ENCODE assay signal across 17 cellular contexts in the genomic region with DNA sequence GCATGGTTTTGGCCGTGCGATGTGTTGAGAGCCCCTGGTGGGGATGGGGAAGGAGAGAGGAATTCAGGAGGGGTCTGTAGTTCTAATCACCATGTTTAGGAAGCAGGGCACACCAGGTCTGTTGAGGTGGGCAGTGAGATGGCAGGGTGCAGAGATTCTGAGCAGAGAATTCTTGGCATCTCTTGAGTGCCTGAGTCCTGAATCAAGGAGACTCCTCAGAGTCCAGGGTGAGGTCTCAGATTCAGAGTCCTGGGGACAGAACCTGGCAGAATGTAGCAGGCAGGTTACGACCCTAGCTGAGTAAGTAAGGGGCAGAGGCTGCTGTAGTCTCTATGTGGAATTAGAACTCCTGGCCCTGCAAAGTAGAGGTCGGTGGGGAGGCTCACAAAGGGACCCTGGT. TPM values are rescaled to one million over a fixed set of nuclear protein-coding genes. Genes with fewer than 3 reads are reported as not detected.
DNase-seq lines count a peak whose midpoint lies in the region; ATAC-seq, FAIRE-seq and TF ChIP-seq lines count a peak whose summit lies in the region.
"Had no signal": no experiment of that assay in that cellular context is flagged by ENCODE, and none has a peak within 500 bp of the region (broad histone marks: within the 10 kb centered on the region; RNA-seq: fewer than 3 reads in every experiment).

No MANE protein-coding gene starts in this region.

- H3K4me3 ChIP-seq in right atrium auricular region (no peak overlapping the region), esophagus squamous epithelium (no peak overlapping the region), pancreas (no peak overlapping the region)
- H3K4me3 ChIP-seq: GM23338, K562, right lobe of liver had no signal

- TF ChIP-seq CTCF in right atrium auricular region (IDR thresholded peaks at IDR 0.05) (no peak), esophagus squamous epithelium (IDR thresholded peaks at IDR 0.05) (no peak), pancreas (IDR thresholded peaks at IDR 0.05) (no peak)

- no peak for TF ChIP-seq POLR2A in esophagus squamous epithelium (IDR thresholded peaks at IDR 0.05)

- no peak for DNase-seq in right atrium auricular region (ENCODE audit: low spot score)
- DNase-seq in left ventricle myocardium superior: no peak
- no peak for DNase-seq in esophagus squamous epithelium (lab: John Stamatoyannopoulos, UW)
- no peak for DNase-seq in pancreas
- no peak for DNase-seq in activated CD4-positive, alpha-beta T cell treated with anti-CD3 and anti-CD28 coated beads for 4 hours
- DNase-seq in GF-D8 (lab: John Stamatoyannopoulos, UW): no peak
- no peak for DNase-seq in AG08395 (ENCODE audit: low spot score)
- DNase-seq in stimulated activated CD4-positive, alpha-beta T cell treated with anti-CD3 and anti-CD28 coated beads, Interleukin-15, amount 100 ng/mL, for 24 hours: no peak
- DNase-seq: ACHN; CD8-positive, alpha-beta memory T cell; NCI-H2029 treated with DMSO at 0.1 percent for 48 hours; right lobe of liver; stimulated activated CD4-positive, alpha-beta T cell treated with anti-CD3 and anti-CD28 coated beads, Interleukin-2, amount 100 ng/mL, for 48 hours had no signal

- peak overlapping the region; percentile 4 to 30 for H3K27ac ChIP-seq in right atrium auricular region
- H3K27ac ChIP-seq in esophagus squamous epithelium: peak overlapping the region; percentile 41 to 87 (median 81)
- peak overlapping the region in 3 of 4 donors; percentile 16 to 52 (median 23) for H3K27ac ChIP-seq in pancreas
- H3K27ac ChIP-seq: right lobe of liver had no signal

- H3K27me3 ChIP-seq in right atrium auricular region (no peaks in the 10 kb centered on the region), esophagus squamous epithelium (no peaks in the 10 kb centered on the region), pancreas (no peaks in the 10 kb centered on the region)
- H3K27me3 ChIP-seq: right lobe of liver had no signal

- intact Hi-C loops in left ventricle myocardium superior (cut with micrococcal nuclease) (no loop called here), esophagus squamous epithelium (cut with DNase I) (no loop called here), pancreas (cut with DNase I) (no loop called here)

- H3K4me1 ChIP-seq in right atrium auricular region (peaks cover 0 to 61% of the 10 kb centered on the region in 2 donors), esophagus squamous epithelium (peaks cover 7 to 66% (median 35%) of the 10 kb centered on the region in 3 donors), pancreas (peaks cover 11 to 29% (median 26%) of the 10 kb centered on the region in 3 donors)

- 56% methylated on average over 3 of the region's 4 CpGs for WGBS in esophagus squamous epithelium, 2 donors
- WGBS in pancreas, 2 donors: 38 to 58% methylated on average over 4 of the region's 4 CpGs

- no peak for ATAC-seq in left ventricle myocardium superior
- peak in 2 of 4 donors; percentile 5 to 6 for ATAC-seq in pancreas
- ATAC-seq: GM23338, K562 had no signal

- no peaks in the 10 kb centered on the region for H3K9me3 ChIP-seq in right atrium auricular region
- no peaks in the 10 kb centered on the region for H3K9me3 ChIP-seq in esophagus squamous epithelium
- H3K9me3 ChIP-seq in pancreas: no peaks in the 10 kb centered on the region
- H3K9me3 ChIP-seq: right lobe of liver had no signal

- H3K36me3 ChIP-seq in right atrium auricular region (no peaks in the 10 kb centered on the region), esophagus squamous epithelium (no peaks in the 10 kb centered on the region), pancreas (no peaks in the 10 kb centered on the region)
- H3K36me3 ChIP-seq: right lobe of liver had no signal

- no peak for FAIRE-seq in pancreas (lab: Jason Lieb, UNC)
- FAIRE-seq: frontal cortex, K562 had no signal

RNA-seq across cellular contexts. Expression of a gene that starts 12.9 kb away (rescaled TPM):
- total RNA-seq in right atrium auricular region: 10 to 100 TPM; 55.9 to 58.1 TPM
- total RNA-seq in left ventricle myocardium superior: 56.4 TPM
- 10 to 100 TPM in 3 of 4 donors, 1 to 10 TPM in 1; 8.6 to 66.9 (median 16.2) TPM for total RNA-seq in esophagus squamous epithelium
- 10 to 100 TPM; 37.5 to 61.9 (median 47.6) TPM for total RNA-seq in pancreas
- 10 to 100 TPM; 12.4 to 13.5 TPM for polyA plus RNA-seq in pancreas
- total RNA-seq: activated T-helper 1 cell treated with anti-CD3 and anti-CD28 coated beads, Interleukin-12 subunit alpha, Interleukin-12 subunit beta, Interleukin-2, Interleukin-4 antibody, amounts not matched to agents 30 ng/mL and 10 ng/mL and 1 ng/mL, durations not matched to agents 14 hours and 24 hours and 36 hours had no signal
- polyA plus RNA-seq: K562 had no signal

Comparison
In these comparisons a context has a peak if more than half of its experiments do, and no peak if none do; other contexts are left out.
1. H3K27ac ChIP-seq: peak in every context shown above with its lines; median percentile 81 in esophagus squamous epithelium; 23 in pancreas; 17 in right atrium auricular region.